In the genomic region with DNA sequence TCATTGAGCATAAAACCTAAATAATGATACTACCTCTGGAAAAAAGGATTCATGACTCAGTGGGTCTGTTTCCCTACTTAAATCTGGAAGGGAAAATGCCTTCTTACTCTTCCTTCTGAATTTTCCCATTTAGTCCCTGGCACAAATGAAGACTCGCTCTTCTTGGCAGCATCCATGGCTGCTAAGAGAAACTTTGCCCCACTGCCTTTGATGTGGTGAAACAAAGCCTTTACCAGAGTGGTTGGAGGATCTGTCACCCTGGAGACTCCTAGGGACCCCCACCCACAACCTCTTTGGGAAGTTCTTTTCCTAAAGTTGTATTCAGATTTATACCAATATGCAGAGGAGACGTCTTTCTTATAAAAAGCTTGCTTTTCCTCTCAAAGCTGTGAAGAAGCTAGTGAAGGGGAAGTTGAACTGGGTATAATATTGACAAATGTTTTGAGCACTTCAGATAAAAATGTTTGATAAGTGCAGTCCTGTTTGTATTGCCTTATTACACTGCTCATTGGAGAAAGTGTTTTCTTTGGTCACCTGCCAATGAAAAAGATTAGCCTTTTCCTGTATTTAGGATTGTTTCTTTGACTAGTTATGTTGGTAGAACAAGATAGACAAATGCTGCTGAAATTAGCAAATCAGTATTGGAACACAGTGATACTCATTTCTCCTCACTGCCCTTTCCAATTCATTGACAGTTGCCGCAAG, we compare ENCODE assay signal across 13 cellular contexts.
DNase-seq lines count a peak whose midpoint lies in the region; ATAC-seq, FAIRE-seq and TF ChIP-seq lines count a peak whose summit lies in the region.
"Had no signal": no experiment of that assay in that cellular context is flagged by ENCODE, and none has a peak within 500 bp of the region (broad histone marks: within the 10 kb centered on the region; RNA-seq: fewer than 3 reads in every experiment).

No MANE protein-coding gene starts in this region.

- H3K27me3 ChIP-seq in left lung (no peaks in the 10 kb centered on the region), heart right ventricle (no peaks in the 10 kb centered on the region)
- H3K27me3 ChIP-seq: uterus had no signal

- no peaks in the 10 kb centered on the region for H3K9me3 ChIP-seq in left lung
- H3K9me3 ChIP-seq in heart right ventricle, result no peaks in the 10 kb centered on the region
- H3K9me3 ChIP-seq: uterus had no signal

- H3K36me3 ChIP-seq in left lung (no peaks in the 10 kb centered on the region), heart right ventricle (no peaks in the 10 kb centered on the region)
- H3K36me3 ChIP-seq: uterus had no signal

- no peak for FAIRE-seq in urothelium cell line (lab: Jason Lieb, UNC)

- DNase-seq in DMS153 (lab: John Stamatoyannopoulos, UW) (peak; percentile 61), NCI-H1436 (lab: John Stamatoyannopoulos, UW) (peak; percentile 36), left lung (no peak), urothelium cell line (ENCODE audit: low spot score) (no peak), heart right ventricle (no peak)
- DNase-seq in stimulated activated CD4-positive, alpha-beta T cell treated with anti-CD3 and anti-CD28 coated beads, Interleukin-2, amount 100 ng/mL, for 48 hours, result no peak
- DNase-seq: amniotic stem cell; effector CD4-positive, alpha-beta T cell; GOT3; MV-4-11; uterus had no signal

- no peaks in the 10 kb centered on the region for H3K4me1 ChIP-seq in left lung
- H3K4me1 ChIP-seq in heart right ventricle, result no peaks in the 10 kb centered on the region
- H3K4me1 ChIP-seq: uterus had no signal

- H3K27ac ChIP-seq in VCaP, result peak overlapping the region; percentile 41
- H3K27ac ChIP-seq in left lung, result no peak overlapping the region
- no peak overlapping the region for H3K27ac ChIP-seq in heart right ventricle
- H3K27ac ChIP-seq: uterus had no signal

- peak; percentile 64 for ATAC-seq in left lung
- ATAC-seq in HG02885 (IDR thresholded peaks at IDR 0.05; ENCODE audit: poor library complexity, unreplicated experiment), result no peak
- no peak for ATAC-seq in heart right ventricle

- H3K4me3 ChIP-seq in left lung, result no peak overlapping the region
- no peak overlapping the region for H3K4me3 ChIP-seq in heart right ventricle
- H3K4me3 ChIP-seq: uterus had no signal

- 83 to 86% methylated on average over 3 of the region's 3 CpGs for WGBS in heart right ventricle, 2 donors

- TF ChIP-seq CTCF in VCaP (conservative IDR thresholded peaks at IDR 0.05) (no peak), left lung (IDR thresholded peaks at IDR 0.05) (no peak), heart right ventricle (IDR thresholded peaks at IDR 0.05) (no peak)

- intact Hi-C loops in left lung (cut with DNase I) (no loop called here), heart right ventricle (cut with DNase I) (no loop called here)

Comparison
In these comparisons a context has a peak if more than half of its experiments do, and no peak if none do; other contexts are left out.
1. DNase-seq: peak in DMS153 (single experiment) and NCI-H1436 (single experiment); none in left lung (0 of 2), stimulated activated CD4-positive, alpha-beta T cell treated with anti-CD3 and anti-CD28 coated beads, Interleukin-2, amount 100 ng/mL, for 48 hours (0 of 2), urothelium cell line (single experiment) and heart right ventricle (0 of 2).